Comparison of ENCODE assay signal across 23 cellular contexts in genomic region chr12:47323802-47324201, GRCh38.
A peak's percentile ranks its signal among the peaks of the same experiment; 100 is the strongest.
DNase-seq lines count a peak whose midpoint lies in the region; ATAC-seq lines count a peak whose summit lies in the region.
"Had no signal": no experiment of that assay in that cellular context is flagged by ENCODE, and none has a peak within 500 bp of the region (broad histone marks: within the 10 kb centered on the region; RNA-seq: fewer than 3 reads in every experiment).

No MANE protein-coding gene starts in this region.

- peaks cover 3% of the 10 kb centered on the region for H3K9me3 Mint-ChIP-seq in activated CD4-positive, alpha-beta T cell treated with anti-CD3 and anti-CD28 coated beads, Interleukin-2, amount 10 ng/mL, durations not matched to agents 24 days and 14 days
- H3K9me3 Mint-ChIP-seq in activated CD4-positive, alpha-beta T cell treated with anti-CD3 and anti-CD28 coated beads, Interleukin-2, amount 10 ng/mL, durations not matched to agents 7 days and 5 days: peaks cover 18% of the 10 kb centered on the region
- peaks cover 4% of the 10 kb centered on the region for H3K9me3 Mint-ChIP-seq in stimulated activated naive CD8-positive, alpha-beta T cell treated with anti-CD3 and anti-CD28 coated beads, Interleukin-15, Interleukin-2, amounts not matched to agents 100 ng/mL and 50 ng/mL, for 24 hours
- no peaks in the 10 kb centered on the region for H3K9me3 Mint-ChIP-seq in central memory CD8-positive, alpha-beta T cell
- H3K9me3 Mint-ChIP-seq: CD8-positive, alpha-beta T cell had no signal

- peaks cover 6% of the 10 kb centered on the region for H3K36me3 Mint-ChIP-seq in activated CD4-positive, alpha-beta T cell treated with anti-CD3 and anti-CD28 coated beads, Interleukin-2, amount 10 ng/mL, durations not matched to agents 24 days and 14 days (ENCODE audit: low read depth)
- peaks cover 9% of the 10 kb centered on the region for H3K36me3 Mint-ChIP-seq in activated CD4-positive, alpha-beta T cell treated with anti-CD3 and anti-CD28 coated beads, Interleukin-2, amount 10 ng/mL, durations not matched to agents 7 days and 5 days (ENCODE audit: low read depth)
- peaks cover 3% of the 10 kb centered on the region for H3K36me3 Mint-ChIP-seq in stimulated activated naive CD8-positive, alpha-beta T cell treated with anti-CD3 and anti-CD28 coated beads, Interleukin-15, Interleukin-2, amounts not matched to agents 100 ng/mL and 50 ng/mL, for 24 hours (ENCODE audit: low read depth)
- peaks cover 3% of the 10 kb centered on the region for H3K36me3 Mint-ChIP-seq in central memory CD8-positive, alpha-beta T cell (ENCODE audit: insufficient read depth)
- H3K36me3 Mint-ChIP-seq: CD8-positive, alpha-beta T cell had no signal

- H3K27me3 Mint-ChIP-seq in activated CD4-positive, alpha-beta T cell treated with anti-CD3 and anti-CD28 coated beads, Interleukin-2, amount 10 ng/mL, durations not matched to agents 24 days and 14 days: no peaks in the 10 kb centered on the region
- H3K27me3 Mint-ChIP-seq in activated CD4-positive, alpha-beta T cell treated with anti-CD3 and anti-CD28 coated beads, Interleukin-2, amount 10 ng/mL, durations not matched to agents 7 days and 5 days: no peaks in the 10 kb centered on the region
- H3K27me3 Mint-ChIP-seq in stimulated activated naive CD8-positive, alpha-beta T cell treated with anti-CD3 and anti-CD28 coated beads, Interleukin-15, Interleukin-2, amounts not matched to agents 100 ng/mL and 50 ng/mL, for 24 hours: no peaks in the 10 kb centered on the region
- H3K27me3 Mint-ChIP-seq in central memory CD8-positive, alpha-beta T cell: no peaks in the 10 kb centered on the region

- intact Hi-C loops in activated CD4-positive, alpha-beta T cell treated with anti-CD3 and anti-CD28 coated beads, Interleukin-2, amount 10 ng/mL, durations not matched to agents 24 days and 14 days (cut with micrococcal nuclease): no loop called here

- H3K27ac Mint-ChIP-seq in activated CD4-positive, alpha-beta T cell treated with anti-CD3 and anti-CD28 coated beads, Interleukin-2, amount 10 ng/mL, durations not matched to agents 24 days and 14 days: peak overlapping the region; percentile 75
- H3K27ac Mint-ChIP-seq in activated CD4-positive, alpha-beta T cell treated with anti-CD3 and anti-CD28 coated beads, Interleukin-2, amount 10 ng/mL, durations not matched to agents 7 days and 5 days: no peak overlapping the region
- peak overlapping the region; percentile 83 for H3K27ac Mint-ChIP-seq in stimulated activated naive CD8-positive, alpha-beta T cell treated with anti-CD3 and anti-CD28 coated beads, Interleukin-15, Interleukin-2, amounts not matched to agents 100 ng/mL and 50 ng/mL, for 24 hours
- peak overlapping the region; percentile 42 for H3K27ac Mint-ChIP-seq in central memory CD8-positive, alpha-beta T cell (ENCODE audit: low read depth)

- POLR2A ChIA-PET in activated CD4-positive, alpha-beta T cell treated with anti-CD3 and anti-CD28 coated beads, Interleukin-2, amount 10 ng/mL, durations not matched to agents 7 days and 5 days (lab: Charles Lee): no interaction called here

- DNase-seq in activated CD4-positive, alpha-beta T cell treated with anti-CD3 and anti-CD28 coated beads, Interleukin-2, amount 10 ng/mL, durations not matched to agents 24 days and 14 days: no peak
- DNase-seq in activated CD4-positive, alpha-beta T cell treated with anti-CD3 and anti-CD28 coated beads, Interleukin-2, amount 10 ng/mL, durations not matched to agents 7 days and 5 days: no peak
- DNase-seq in stimulated activated naive CD8-positive, alpha-beta T cell treated with anti-CD3 and anti-CD28 coated beads, Interleukin-15, Interleukin-2, amounts not matched to agents 100 U/mL and 50 U/mL, for 24 hours: no peak
- DNase-seq in central memory CD8-positive, alpha-beta T cell (ENCODE audit: low spot score in 2 of 2): no peak
- DNase-seq in dedifferentiated amniotic fluid mesenchymal stem cell (ENCODE audit: extremely low spot score): no peak
- DNase-seq: AML-193; C1 segment of cervical spinal cord; CD8-positive, alpha-beta T cell; DND-41; GOT3; HCEC 1CT; KBM-7; NCI-H1092 treated with DMSO at 0.1 percent for 48 hours; NCI-H1436 treated with DMSO at 0.1 percent for 48 hours; NCI-H2029; NCI-H2227 treated with DMSO at 0.1 percent for 48 hours; NCI-H510A treated with DMSO at 0.1 percent for 48 hours; NCI-H748 treated with DMSO at 0.1 percent for 48 hours; SIG-M5 had no signal

- H3K4me1 Mint-ChIP-seq in activated CD4-positive, alpha-beta T cell treated with anti-CD3 and anti-CD28 coated beads, Interleukin-2, amount 10 ng/mL, durations not matched to agents 24 days and 14 days: peaks cover 28% of the 10 kb centered on the region
- H3K4me1 Mint-ChIP-seq in activated CD4-positive, alpha-beta T cell treated with anti-CD3 and anti-CD28 coated beads, Interleukin-2, amount 10 ng/mL, durations not matched to agents 7 days and 5 days: peaks cover 21% of the 10 kb centered on the region
- H3K4me1 Mint-ChIP-seq in stimulated activated naive CD8-positive, alpha-beta T cell treated with anti-CD3 and anti-CD28 coated beads, Interleukin-15, Interleukin-2, amounts not matched to agents 100 ng/mL and 50 ng/mL, for 24 hours (ENCODE audit: low read depth): peaks cover 60% of the 10 kb centered on the region
- peaks cover 18% of the 10 kb centered on the region for H3K4me1 Mint-ChIP-seq in central memory CD8-positive, alpha-beta T cell

- H3K4me3 Mint-ChIP-seq in activated CD4-positive, alpha-beta T cell treated with anti-CD3 and anti-CD28 coated beads, Interleukin-2, amount 10 ng/mL, durations not matched to agents 24 days and 14 days: no peak overlapping the region
- no peak overlapping the region for H3K4me3 Mint-ChIP-seq in activated CD4-positive, alpha-beta T cell treated with anti-CD3 and anti-CD28 coated beads, Interleukin-2, amount 10 ng/mL, durations not matched to agents 7 days and 5 days
- no peak overlapping the region for H3K4me3 Mint-ChIP-seq in stimulated activated naive CD8-positive, alpha-beta T cell treated with anti-CD3 and anti-CD28 coated beads, Interleukin-15, Interleukin-2, amounts not matched to agents 100 ng/mL and 50 ng/mL, for 24 hours
- H3K4me3 Mint-ChIP-seq in central memory CD8-positive, alpha-beta T cell: no peak overlapping the region
- H3K4me3 Mint-ChIP-seq: CD8-positive, alpha-beta T cell had no signal

- CTCF ChIA-PET in activated CD4-positive, alpha-beta T cell treated with anti-CD3 and anti-CD28 coated beads, Interleukin-2, amount 10 ng/mL, durations not matched to agents 7 days and 5 days (lab: Charles Lee): interaction anchor here (1.1 kb wide), 1 partner anchor 17 kb away, joined by 3 read pairs; no protein-coding TSS in a partner anchor

- no peak for ATAC-seq in stimulated activated naive CD8-positive, alpha-beta T cell treated with anti-CD3 and anti-CD28 coated beads, Interleukin-15, Interleukin-2, amounts not matched to agents 100 U/mL and 50 U/mL, for 24 hours
- no peak for ATAC-seq in central memory CD8-positive, alpha-beta T cell (replicated peaks; ENCODE audit: extremely low read depth, poor library complexity, severe bottlenecking)
- no peak for ATAC-seq in HG03045 (IDR thresholded peaks at IDR 0.05; ENCODE audit: unreplicated experiment)
- ATAC-seq: CD8-positive, alpha-beta T cell; HepG2; Panc1 had no signal
